Comparison of ENCODE assay signal across 8 cellular contexts in genomic region chr2:74587664-74588277, GRCh38. TPM values are rescaled to one million over a fixed set of nuclear protein-coding genes. Genes with fewer than 3 reads are reported as not detected.
A peak's percentile ranks its signal among the peaks of the same experiment; 100 is the strongest.
DNase-seq lines count a peak whose midpoint lies in the region; TF ChIP-seq lines count a peak whose summit lies in the region.

No MANE protein-coding gene starts in this region.

- WGBS in smooth muscle cell (ENCODE audit: low lambda C conversion rate) = 21% methylated on average over 6 of the region's 6 CpGs

- H3K4me1 Mint-ChIP-seq in HFFc6 (ENCODE audit: low read depth) = peaks cover 42% of the 10 kb centered on the region

- H3K4me2 ChIP-seq in smooth muscle cell = no peak overlapping the region

- peaks cover 25% of the 10 kb centered on the region for H3K27me3 ChIP-seq in smooth muscle cell (ENCODE audit: low read depth)

- H3K4me3 Mint-ChIP-seq in HFFc6 = no peak overlapping the region

- peaks cover 3% of the 10 kb centered on the region; the same call in 1 of the 2 replicates for H3K27me3 Mint-ChIP-seq in HFFc6 (ENCODE audit: insufficient read depth)

- H3K27ac ChIP-seq in smooth muscle cell (ENCODE audit: low read depth) = no peak overlapping the region

- no peaks in the 10 kb centered on the region for H3K36me3 ChIP-seq in smooth muscle cell (ENCODE audit: low read depth)

- no peaks in the 10 kb centered on the region for H3K9me3 ChIP-seq in smooth muscle cell (replicated peaks; ENCODE audit: low read depth)

- H3F3A ChIP-seq in smooth muscle cell (ENCODE audit: low read depth) = peaks cover 16% of the 10 kb centered on the region

- no peaks in the 10 kb centered on the region for H3K36me3 Mint-ChIP-seq in HFFc6 (ENCODE audit: low read depth)

- H4K20me1 ChIP-seq in smooth muscle cell (ENCODE audit: low read depth) = no peaks in the 10 kb centered on the region

- H3K79me2 ChIP-seq in smooth muscle cell (ENCODE audit: low read depth) = no peaks in the 10 kb centered on the region

- H3K4me3 ChIP-seq in smooth muscle cell = no peak overlapping the region

- H3K27ac Mint-ChIP-seq in HFFc6 = no peak overlapping the region

- H3K9ac ChIP-seq in smooth muscle cell (ENCODE audit: low read depth) = no peak overlapping the region

- no peaks in the 10 kb centered on the region for H3K9me3 Mint-ChIP-seq in HFFc6

- TF ChIP-seq CTCF in HFFc6 (IDR thresholded peaks at IDR 0.05) = peak; percentile 84
- TF ChIP-seq CTCF in smooth muscle cell (IDR thresholded peaks at IDR 0.05; ENCODE audit: borderline replicate concordance, insufficient read depth, poor library complexity, severe bottlenecking) = peak; percentile 68

- peak overlapping the region; percentile 11 for H2AFZ ChIP-seq in smooth muscle cell (ENCODE audit: low read depth)

- peaks cover 4% of the 10 kb centered on the region for H3K4me1 ChIP-seq in smooth muscle cell (ENCODE audit: low read depth)

- DNase-seq in GM03348 (ENCODE audit: low spot score) = peak; percentile 84
- DNase-seq in HFFc6 = peak; percentile 61
- peak; percentile 71 for DNase-seq in NCI-H1694 treated with DMSO at 0.1 percent for 48 hours (lab: John Stamatoyannopoulos, UW)
- DNase-seq in T-helper 22 cell (ENCODE audit: low read depth) = peak; percentile 10
- DNase-seq in astrocyte of the hippocampus (ENCODE audit: low read depth, low spot score) = peak; percentile 87
- peak in 37 of 51 donors; percentile 1 to 69 (median 24) for DNase-seq in hypothalamus (lab: John Stamatoyannopoulos, UW)
- no peak for DNase-seq in smooth muscle cell (lab: John Stamatoyannopoulos, UW; ENCODE audit: unreplicated experiment)
- no peak for DNase-seq in OCI-M2 (lab: John Stamatoyannopoulos, UW; ENCODE audit: unreplicated experiment)

RNA-seq across cellular contexts. Expression of gene DOK1, which starts 33.3 kb away (rescaled TPM):
- 10 to 100 TPM; 17.3 to 38.4 (median 31.5) TPM for total RNA-seq in HFFc6 (2021; fragmentation: NEBNext Ultra II Directional; extraction: Animal tissue kit (Norgen Biotek cat#: 25700))
- 11.7 and 17.8 TPM in 2 replicates for total RNA-seq in smooth muscle cell
- polyA plus RNA-seq in smooth muscle cell = 32.9 and 41.3 TPM in 2 replicates

RNA-seq across cellular contexts. Expression of gene LOXL3, which starts 34.0 kb away (rescaled TPM):
- 10 to 100 TPM; 59.4 to 76.5 (median 64.1) TPM for total RNA-seq in HFFc6 (2021; fragmentation: NEBNext Ultra II Directional; extraction: Animal tissue kit (Norgen Biotek cat#: 25700))
- total RNA-seq in smooth muscle cell = 123 and 139 TPM in 2 replicates
- polyA plus RNA-seq in smooth muscle cell = 109 and 190 TPM in 2 replicates

RNA-seq across cellular contexts. Expression of gene HTRA2, which starts 58.0 kb away (rescaled TPM):
- 10 to 100 TPM; 29.7 to 43.3 (median 33.6) TPM for total RNA-seq in HFFc6 (2021; fragmentation: NEBNext Ultra II Directional; extraction: Animal tissue kit (Norgen Biotek cat#: 25700))
- 19.1 and 19.2 TPM in 2 replicates for total RNA-seq in smooth muscle cell
- polyA plus RNA-seq in smooth muscle cell = 30.4 and 35.2 TPM in 2 replicates

RNA-seq across cellular contexts. Expression of gene AUP1, which starts 58.3 kb away (rescaled TPM):
- 100 to 1,000 TPM in 2 of 6 experiments, 10 to 100 TPM in 4; 81.0 to 119 (median 94.6) TPM for total RNA-seq in HFFc6 (2021; fragmentation: NEBNext Ultra II Directional; extraction: Animal tissue kit (Norgen Biotek cat#: 25700))
- 83.4 and 104 TPM in 2 replicates for total RNA-seq in smooth muscle cell
- polyA plus RNA-seq in smooth muscle cell = 138 and 170 TPM in 2 replicates

Comparison
In these comparisons a context has a peak if more than half of its experiments do, and no peak if none do; other contexts are left out.
1. DNase-seq: peak in GM03348 (single experiment), HFFc6 (single experiment), NCI-H1694 treated with DMSO at 0.1 percent for 48 hours (single experiment), T-helper 22 cell (single experiment), astrocyte of the hippocampus (single experiment) and hypothalamus (37 of 51); none in smooth muscle cell (single experiment) and OCI-M2 (single experiment).